In genomic region chr19:36916991-36917390, GRCh38 we compare ENCODE assay signal across 8 cellular contexts. TPM values are rescaled to one million over a fixed set of nuclear protein-coding genes. Genes with fewer than 3 reads are reported as not detected.
DNase-seq lines count a peak whose midpoint lies in the region; ATAC-seq lines count a peak whose summit lies in the region.

No MANE protein-coding gene starts in this region.

- H3K27me3 ChIP-seq in ectodermal cell (ENCODE audit: control insufficient read depth, insufficient read depth, low read length, poor library complexity, severe bottlenecking) (no peaks in the 10 kb centered on the region), muscle layer of duodenum (ENCODE audit: low read depth, low read length) (no peaks in the 10 kb centered on the region)

- peaks cover 18% of the 10 kb centered on the region for H3K36me3 ChIP-seq in ectodermal cell (ENCODE audit: control insufficient read depth, insufficient read depth, low read length)
- peaks cover 8 to 35% of the 10 kb centered on the region in 2 donors for H3K36me3 ChIP-seq in muscle layer of duodenum (ENCODE audit: control insufficient read depth in 1 of 2, insufficient read depth in 2 of 2, low read length in 2 of 2)

- WGBS in ectodermal cell, 2 experiments = 89 to 92% methylated on average over 6 to 7 of the region's 7 CpGs

- H3K4me3 ChIP-seq in ectodermal cell (ENCODE audit: insufficient read depth, low read depth, low read length) (peak overlapping the region; percentile 64), muscle layer of duodenum (ENCODE audit: low read depth in 1 of 2, low read length in 2 of 2) (peak overlapping the region; percentile 87 to 99)

- no peak for ATAC-seq in GM19452 (IDR thresholded peaks at IDR 0.05; ENCODE audit: unreplicated experiment)
- ATAC-seq in GM21360 (IDR thresholded peaks at IDR 0.05; ENCODE audit: unreplicated experiment) = no peak
- no peak for ATAC-seq in HG03442 (IDR thresholded peaks at IDR 0.05; ENCODE audit: unreplicated experiment)

- no peaks in the 10 kb centered on the region for H3K4me1 ChIP-seq in ectodermal cell (ENCODE audit: control insufficient read depth, insufficient read depth, low read length)
- H3K4me1 ChIP-seq in muscle layer of duodenum (ENCODE audit: control insufficient read depth in 1 of 2, insufficient read depth in 2 of 2, low read length in 2 of 2) = peaks cover 4 to 14% of the 10 kb centered on the region in 2 donors

- H3K27ac ChIP-seq in ectodermal cell (ENCODE audit: insufficient read depth, low read depth, low read length, poor library complexity, severe bottlenecking) = no peak overlapping the region
- peak overlapping the region; percentile 91 for H3K27ac ChIP-seq in muscle layer of duodenum (ENCODE audit: low read length)

- no peaks in the 10 kb centered on the region for H3K9me3 ChIP-seq in ectodermal cell (ENCODE audit: control insufficient read depth, low read length)
- H3K9me3 ChIP-seq in muscle layer of duodenum (ENCODE audit: control insufficient read depth in 1 of 2, low read length in 2 of 2) = peaks cover 3 to 10% of the 10 kb centered on the region in 2 donors

- peak; percentile 15 for DNase-seq in Daoy (ENCODE audit: low read depth)
- peak; percentile 2 for DNase-seq in NCI-H460 (ENCODE audit: extremely low read depth, low read depth)
- no peak for DNase-seq in NOMO-1 treated with dmso at 0.1 percent for 144 hours (lab: John Stamatoyannopoulos, UW; ENCODE audit: unreplicated experiment)

RNA-seq across cellular contexts. Expression of gene ZNF568, which starts 0.9 kb away (rescaled TPM):
- 5.2 and 24.6 TPM in 2 replicates for total RNA-seq in Daoy (2014; rRNA removed; shearing (Covaris generic))
- total RNA-seq in NCI-H460 (2014; rRNA removed; shearing (Covaris generic)) = 6.9 and 7.4 TPM in 2 replicates
- 2.0 and 2.6 TPM in 2 replicates for polyA plus RNA-seq in NCI-H460 (2014; cell fraction: nucleus; rRNA removed)
- polyA plus RNA-seq in ectodermal cell (2013, experiment 1 of 4) = 5.0 TPM
- 4.5 TPM for polyA plus RNA-seq in ectodermal cell (2013, experiment 2 of 4)
- polyA plus RNA-seq in ectodermal cell (2013, experiment 3 of 4) = 4.0 TPM
- polyA plus RNA-seq in ectodermal cell (2013, experiment 4 of 4) = 4.5 TPM

RNA-seq across cellular contexts. Expression of gene ZNF829, which starts 0.9 kb away (rescaled TPM):
- 5.9 and 9.2 TPM in 2 replicates for total RNA-seq in Daoy (2014; rRNA removed; shearing (Covaris generic))
- total RNA-seq in NCI-H460 (2014; rRNA removed; shearing (Covaris generic)) = 2.1 and 2.2 TPM in 2 replicates
- 0.60 and 0.62 TPM in 2 replicates for polyA plus RNA-seq in NCI-H460 (2014; cell fraction: nucleus; rRNA removed)
- polyA plus RNA-seq in ectodermal cell (2013, experiment 1 of 4) = 4.8 TPM
- 6.3 TPM for polyA plus RNA-seq in ectodermal cell (2013, experiment 2 of 4)
- 4.8 TPM for polyA plus RNA-seq in ectodermal cell (2013, experiment 3 of 4)
- polyA plus RNA-seq in ectodermal cell (2013, experiment 4 of 4) = 4.5 TPM
